ENCODE assay signal across 14 cellular contexts in genomic region chr21:35578831-35579470, GRCh38.
DNase-seq lines count a peak whose midpoint lies in the region; TF ChIP-seq lines count a peak whose summit lies in the region.
"Had no signal": no experiment of that assay in that cellular context is flagged by ENCODE, and none has a peak within 500 bp of the region (broad histone marks: within the 10 kb centered on the region; RNA-seq: fewer than 3 reads in every experiment).

No MANE protein-coding gene starts in this region.

- H3K4me1 ChIP-seq in testis = no peaks in the 10 kb centered on the region
- H3K4me1 ChIP-seq: tibial artery had no signal

- H3K4me1 Mint-ChIP-seq in activated CD4-positive, alpha-beta memory T cell treated with anti-CD3 and anti-CD28 coated beads for 36 hours (ENCODE audit: low read depth) = peaks cover 30% of the 10 kb centered on the region
- peaks cover 15% of the 10 kb centered on the region for H3K4me1 Mint-ChIP-seq in activated CD4-positive, alpha-beta memory T cell treated with anti-CD3 and anti-CD28 coated beads, Interleukin-2, amount 10 ng/mL, durations not matched to agents 7 days and 5 days
- H3K4me1 Mint-ChIP-seq in activated T-cell treated with anti-CD3 and anti-CD28 coated beads, Interleukin-2, amount 50 U/mL, for 24 hours (ENCODE audit: low read depth) = peaks cover 30% of the 10 kb centered on the region

- peak overlapping the region; percentile 72 for H3K27ac Mint-ChIP-seq in activated CD4-positive, alpha-beta memory T cell treated with anti-CD3 and anti-CD28 coated beads for 36 hours
- no peak overlapping the region for H3K27ac Mint-ChIP-seq in activated CD4-positive, alpha-beta memory T cell treated with anti-CD3 and anti-CD28 coated beads, Interleukin-2, amount 10 ng/mL, durations not matched to agents 7 days and 5 days
- peak overlapping the region; percentile 95 for H3K27ac Mint-ChIP-seq in activated T-cell treated with anti-CD3 and anti-CD28 coated beads, Interleukin-2, amount 50 U/mL, for 24 hours

- H3K4me3 Mint-ChIP-seq in activated CD4-positive, alpha-beta memory T cell treated with anti-CD3 and anti-CD28 coated beads for 36 hours = no peak overlapping the region
- no peak overlapping the region for H3K4me3 Mint-ChIP-seq in activated CD4-positive, alpha-beta memory T cell treated with anti-CD3 and anti-CD28 coated beads, Interleukin-2, amount 10 ng/mL, durations not matched to agents 7 days and 5 days
- H3K4me3 Mint-ChIP-seq in activated T-cell treated with anti-CD3 and anti-CD28 coated beads, Interleukin-2, amount 50 U/mL, for 24 hours = peak overlapping the region; percentile 3

- peak overlapping the region; percentile 71 for H3K27ac ChIP-seq in epithelial cell of prostate
- no peak overlapping the region for H3K27ac ChIP-seq in testis
- H3K27ac ChIP-seq: tibial artery had no signal

- WGBS in testis, 2 donors = 92 to 94% methylated on average over 12 of the region's 12 CpGs

- TF ChIP-seq POLR2A in testis (IDR thresholded peaks at IDR 0.05) = no peak

- no peaks in the 10 kb centered on the region for H3K9me3 Mint-ChIP-seq in activated CD4-positive, alpha-beta memory T cell treated with anti-CD3 and anti-CD28 coated beads for 36 hours
- H3K9me3 Mint-ChIP-seq in activated CD4-positive, alpha-beta memory T cell treated with anti-CD3 and anti-CD28 coated beads, Interleukin-2, amount 10 ng/mL, durations not matched to agents 7 days and 5 days = no peaks in the 10 kb centered on the region
- peaks cover 8% of the 10 kb centered on the region for H3K9me3 Mint-ChIP-seq in activated T-cell treated with anti-CD3 and anti-CD28 coated beads, Interleukin-2, amount 50 U/mL, for 24 hours

- peaks cover 17% of the 10 kb centered on the region for H3K27me3 Mint-ChIP-seq in activated CD4-positive, alpha-beta memory T cell treated with anti-CD3 and anti-CD28 coated beads for 36 hours
- H3K27me3 Mint-ChIP-seq in activated CD4-positive, alpha-beta memory T cell treated with anti-CD3 and anti-CD28 coated beads, Interleukin-2, amount 10 ng/mL, durations not matched to agents 7 days and 5 days = peaks cover 10% of the 10 kb centered on the region
- H3K27me3 Mint-ChIP-seq in activated T-cell treated with anti-CD3 and anti-CD28 coated beads, Interleukin-2, amount 50 U/mL, for 24 hours = peaks cover 36% of the 10 kb centered on the region

- no peak for TF ChIP-seq CTCF in testis (IDR thresholded peaks at IDR 0.05)

- H3K27me3 ChIP-seq in testis = no peaks in the 10 kb centered on the region
- H3K27me3 ChIP-seq: MG63, tibial artery had no signal

- H3K9me3 ChIP-seq in testis = no peaks in the 10 kb centered on the region
- H3K9me3 ChIP-seq: MG63, tibial artery had no signal

- peak; percentile 27 for DNase-seq in activated CD4-positive, alpha-beta memory T cell treated with anti-CD3 and anti-CD28 coated beads for 36 hours
- DNase-seq in activated CD4-positive, alpha-beta memory T cell treated with anti-CD3 and anti-CD28 coated beads, Interleukin-2, amount 10 ng/mL, durations not matched to agents 7 days and 5 days = no peak
- peak; percentile 49 for DNase-seq in activated T-cell treated with anti-CD3 and anti-CD28 coated beads, Interleukin-2, amount 50 U/mL, for 24 hours
- DNase-seq in epithelial cell of prostate (ENCODE audit: low read depth, low spot score) (peak; percentile 34), NCI-H2171 treated with DMSO at 0.1 percent for 48 hours (lab: John Stamatoyannopoulos, UW) (no peak), testis (no peak), dermis blood vessel endothelial cell (no peak)
- DNase-seq in stimulated activated CD4-positive, alpha-beta T cell treated with anti-CD3 and anti-CD28 coated beads, Interleukin-4, amount 100 ng/mL, for 1 hour = peak; percentile 15
- DNase-seq: Calu3; central memory CD4-positive, alpha-beta T cell; NK-92 treated with Interleukin-12 subunit alpha and Interleukin-12 subunit beta, amount 100 ng/mL, for 24 hours; SIG-M5; tibial artery had no signal

- H3K4me3 ChIP-seq in testis = no peak overlapping the region
- H3K4me3 ChIP-seq: MG63, tibial artery had no signal

- no peaks in the 10 kb centered on the region for H3K36me3 Mint-ChIP-seq in activated CD4-positive, alpha-beta memory T cell treated with anti-CD3 and anti-CD28 coated beads for 36 hours
- H3K36me3 Mint-ChIP-seq in activated CD4-positive, alpha-beta memory T cell treated with anti-CD3 and anti-CD28 coated beads, Interleukin-2, amount 10 ng/mL, durations not matched to agents 7 days and 5 days (ENCODE audit: low read depth) = no peaks in the 10 kb centered on the region
- no peaks in the 10 kb centered on the region for H3K36me3 Mint-ChIP-seq in activated T-cell treated with anti-CD3 and anti-CD28 coated beads, Interleukin-2, amount 50 U/mL, for 24 hours (ENCODE audit: low read depth)

- POLR2A ChIA-PET in activated CD4-positive, alpha-beta memory T cell treated with anti-CD3 and anti-CD28 coated beads for 36 hours (lab: Charles Lee) = interaction anchor here (0.6 to 1.4 kb wide), 2 partner anchors 683 to 691 kb away, joined by 3 read pairs; no protein-coding TSS in a partner anchor
- POLR2A ChIA-PET in activated CD4-positive, alpha-beta memory T cell treated with anti-CD3 and anti-CD28 coated beads, Interleukin-2, amount 10 ng/mL, durations not matched to agents 7 days and 5 days (lab: Charles Lee) = no interaction called here

- no peaks in the 10 kb centered on the region for H3K36me3 ChIP-seq in testis (ENCODE audit: low read depth, missing control alignments)
- H3K36me3 ChIP-seq: MG63, tibial artery had no signal

- intact Hi-C loops in activated CD4-positive, alpha-beta memory T cell treated with anti-CD3 and anti-CD28 coated beads for 36 hours (cut with micrococcal nuclease) = loop anchor here (1.0 to 2.0 kb wide), 2 partner anchors 51 to 236 kb away; no protein-coding TSS in a partner anchor
- intact Hi-C loops in testis (cut with DNase I; ENCODE audit: low total_unique reads) = no loop called here

- CTCF ChIA-PET in activated CD4-positive, alpha-beta memory T cell treated with anti-CD3 and anti-CD28 coated beads for 36 hours (lab: Charles Lee) = no interaction called here
- CTCF ChIA-PET in activated CD4-positive, alpha-beta memory T cell treated with anti-CD3 and anti-CD28 coated beads, Interleukin-2, amount 10 ng/mL, durations not matched to agents 7 days and 5 days (lab: Charles Lee) = no interaction called here

Comparison
In these comparisons a context has a peak if more than half of its experiments do, and no peak if none do; other contexts are left out.
1. DNase-seq: peak in activated CD4-positive, alpha-beta memory T cell treated with anti-CD3 and anti-CD28 coated beads for 36 hours (single experiment), activated T-cell treated with anti-CD3 and anti-CD28 coated beads, Interleukin-2, amount 50 U/mL, for 24 hours (single experiment), epithelial cell of prostate (single experiment) and stimulated activated CD4-positive, alpha-beta T cell treated with anti-CD3 and anti-CD28 coated beads, Interleukin-4, amount 100 ng/mL, for 1 hour (single experiment); none in activated CD4-positive, alpha-beta memory T cell treated with anti-CD3 and anti-CD28 coated beads, Interleukin-2, amount 10 ng/mL, durations not matched to agents 7 days and 5 days (single experiment), NCI-H2171 treated with DMSO at 0.1 percent for 48 hours (single experiment), testis (single experiment) and dermis blood vessel endothelial cell (single experiment).